Comparison of ENCODE assay signal across 1 cellular context in genomic region chr2:162607915-162608314, GRCh38.
TF ChIP-seq lines count a peak whose summit lies in the region.

No MANE protein-coding gene starts in this region.

TF ChIP-seq in HepG2, 621 proteins besides CTCF, POLR2A, EP300 and RAD21 (continued from another document and continues in another):
- TF ChIP-seq MLX (CRISPR knock-in tag; IDR thresholded peaks at IDR 0.05) (peak; percentile 22; the same call in 1 of the 2 replicates), ZNF777 (CRISPR knock-in tag; IDR thresholded peaks at IDR 0.05) (no peak), ZNF674 (CRISPR knock-in tag; IDR thresholded peaks at IDR 0.05; ENCODE audit: low read depth) (no peak), RERE (CRISPR knock-in tag; IDR thresholded peaks at IDR 0.05; ENCODE audit: low read depth) (no peak; the same call in 1 of the 2 replicates), ZZZ3 (CRISPR knock-in tag; IDR thresholded peaks at IDR 0.05; ENCODE audit: borderline replicate concordance) (no peak), MAFF (IDR thresholded peaks at IDR 0.05; ENCODE audit: low read depth, low read length) (0 out of 2 replicates have a peak, but pooled peaks have one; percentile 11), MIXL1 (CRISPR knock-in tag; IDR thresholded peaks at IDR 0.05) (peak; percentile 57; the same call in 1 of the 2 replicates), MNT (IDR thresholded peaks at IDR 0.05) (no peak), CENPT (CRISPR knock-in tag; IDR thresholded peaks at IDR 0.05; ENCODE audit: low read depth) (no peak), ZNF280D (CRISPR knock-in tag; IDR thresholded peaks at IDR 0.05) (0 out of 2 replicates have a peak, but pooled peaks have one; percentile 48), ZNF230 (CRISPR knock-in tag; IDR thresholded peaks at IDR 0.05) (no peak), SMARCC2 (IDR thresholded peaks at IDR 0.05) (peak; percentile 91; the same call in 1 of the 2 replicates), ZNF205 (CRISPR knock-in tag; IDR thresholded peaks at IDR 0.05) (no peak), FOXK2 (IDR thresholded peaks at IDR 0.05) (no peak), ZNF432 (CRISPR knock-in tag; IDR thresholded peaks at IDR 0.05; ENCODE audit: borderline replicate concordance) (no peak), ZNF605 (CRISPR knock-in tag; IDR thresholded peaks at IDR 0.05) (no peak), CEBPB (IDR thresholded peaks at IDR 0.05; ENCODE audit: borderline replicate concordance, low read depth, low read length) (no peak), DNMT1 (CRISPR knock-in tag; IDR thresholded peaks at IDR 0.05) (no peak), MIER3 (CRISPR knock-in tag; IDR thresholded peaks at IDR 0.05; ENCODE audit: borderline replicate concordance) (peak; percentile 91; the same call in 1 of the 2 replicates), SATB2 (CRISPR knock-in tag; IDR thresholded peaks at IDR 0.05) (no peak), SKIL (CRISPR knock-in tag; IDR thresholded peaks at IDR 0.05; ENCODE audit: borderline replicate concordance) (no peak; the same call in 1 of the 2 replicates), GTF2F1 (IDR thresholded peaks at IDR 0.05; ENCODE audit: low read length) (no peak), HMG20B (CRISPR knock-in tag; conservative IDR thresholded peaks at IDR 0.05) (no peak), MTF2 (CRISPR knock-in tag; IDR thresholded peaks at IDR 0.05; ENCODE audit: borderline replicate concordance) (no peak), HNRNPL (IDR thresholded peaks at IDR 0.05; ENCODE audit: low read depth, low read length) (no peak), SRSF1 (optimal IDR thresholded peaks at IDR 0.05; ENCODE audit: low read depth, low read length) (no peak), ZNF567 (CRISPR knock-in tag; IDR thresholded peaks at IDR 0.05; ENCODE audit: borderline replicate concordance) (no peak), CERS6 (CRISPR knock-in tag; IDR thresholded peaks at IDR 0.05) (no peak), ZNF17 (CRISPR knock-in tag; IDR thresholded peaks at IDR 0.05) (no peak), NCOA2 (CRISPR knock-in tag; IDR thresholded peaks at IDR 0.05) (peak; percentile 73; the same call in 1 of the 2 replicates), PAWR (CRISPR knock-in tag; IDR thresholded peaks at IDR 0.05; ENCODE audit: borderline replicate concordance) (no peak), ZBTB10 (CRISPR knock-in tag; IDR thresholded peaks at IDR 0.05; ENCODE audit: borderline replicate concordance) (no peak), ZNF335 (CRISPR knock-in tag; IDR thresholded peaks at IDR 0.05) (no peak), ZNF850 (CRISPR knock-in tag; conservative IDR thresholded peaks at IDR 0.05) (no peak), TRIM24 (CRISPR knock-in tag; IDR thresholded peaks at IDR 0.05) (no peak), ZNF816 (CRISPR knock-in tag; IDR thresholded peaks at IDR 0.05; ENCODE audit: borderline replicate concordance) (peak; percentile 81), ZKSCAN8 (CRISPR knock-in tag; IDR thresholded peaks at IDR 0.05; ENCODE audit: borderline replicate concordance) (no peak), ZNF224 (CRISPR knock-in tag; IDR thresholded peaks at IDR 0.05) (no peak), ELF4 (CRISPR knock-in tag; IDR thresholded peaks at IDR 0.05; ENCODE audit: borderline replicate concordance) (no peak), KMT2B (CRISPR knock-in tag; IDR thresholded peaks at IDR 0.05) (no peak), ZBTB42 (CRISPR knock-in tag; IDR thresholded peaks at IDR 0.05) (no peak), ZNF724P (CRISPR knock-in tag; IDR thresholded peaks at IDR 0.05; ENCODE audit: borderline replicate concordance) (no peak), CREM (IDR thresholded peaks at IDR 0.05) (peak; percentile 40; the same call in 1 of the 2 replicates), CREM (CRISPR knock-in tag; IDR thresholded peaks at IDR 0.05) (no peak), NCOA5 (CRISPR knock-in tag; IDR thresholded peaks at IDR 0.05) (no peak), CREB1 (IDR thresholded peaks at IDR 0.05) (no peak), CREB1 (CRISPR knock-in tag; IDR thresholded peaks at IDR 0.05) (peak; percentile 56), ZNF570 (CRISPR knock-in tag; IDR thresholded peaks at IDR 0.05; ENCODE audit: borderline replicate concordance) (no peak), SP4 (CRISPR knock-in tag; IDR thresholded peaks at IDR 0.05) (no peak), ATF7-NPFF (CRISPR knock-in tag; IDR thresholded peaks at IDR 0.05; ENCODE audit: low read depth) (no peak), TBL1XR1 (IDR thresholded peaks at IDR 0.05; ENCODE audit: borderline replicate concordance, low read length, partially characterized antibody) (peak; percentile 95)
